In genomic region chr16:88442811-88443576, GRCh38 we compare ENCODE assay signal across 8 cellular contexts. TPM values are rescaled to one million over a fixed set of nuclear protein-coding genes. Genes with fewer than 3 reads are reported as not detected.
DNase-seq lines count a peak whose midpoint lies in the region; TF ChIP-seq lines count a peak whose summit lies in the region.

No MANE protein-coding gene starts in this region.

- peak overlapping the region; percentile 98 for H2AK5ac ChIP-seq in neuronal stem cell (ENCODE audit: low read depth, low read length)

- H3K18ac ChIP-seq in neuronal stem cell (ENCODE audit: low read length): peak overlapping the region; percentile 89

- H3K79me1 ChIP-seq in neuronal stem cell (ENCODE audit: low read depth, low read length): peaks cover 2% of the 10 kb centered on the region

- peak overlapping the region; percentile 65 for H4K8ac ChIP-seq in neuronal stem cell (ENCODE audit: low read depth, low read length)

- TF ChIP-seq CTCF in HL-60 (IDR thresholded peaks at IDR 0.05; ENCODE audit: insufficient read depth, low read length) (peak; percentile 20), Peyer's patch (IDR thresholded peaks at IDR 0.05) (peak; percentile 95 to 98 (median 98)), fibroblast of pulmonary artery (IDR thresholded peaks at IDR 0.05; ENCODE audit: low read length, missing control alignments) (peak; percentile 82), thyroid gland (IDR thresholded peaks at IDR 0.05) (peak; percentile 80 to 98 (median 96))

- peak overlapping the region; percentile 98 for H3K14ac ChIP-seq in neuronal stem cell (ENCODE audit: low read length)

- peak overlapping the region; percentile 94 for H2BK15ac ChIP-seq in neuronal stem cell (ENCODE audit: low read length)

- in situ Hi-C loops in G401 (cut with HindIII; ENCODE audit: low sequenced_read_pairs): no loop called here

- no peaks in the 10 kb centered on the region for H3K36me3 ChIP-seq in Peyer's patch
- H3K36me3 ChIP-seq in neuronal stem cell (replicated peaks in 1 of 2; ENCODE audit: control insufficient read depth in 2 of 2, insufficient read depth in 2 of 2, low read length in 2 of 2): no peaks in the 10 kb centered on the region
- no peaks in the 10 kb centered on the region for H3K36me3 ChIP-seq in thyroid gland

- WGBS in neuronal stem cell (ENCODE audit: extremely low coverage in 2 of 2, insufficient read length in 2 of 2, insufficient replicate concordance in 1 of 2), 2 donors: no CpG with 5 or more reads among the region's 37 CpGs
- 8 to 11% methylated on average over 7 to 13 of the region's 37 CpGs for WGBS in thyroid gland, 2 donors

- peak in 1 of 2 donors; percentile 17 for TF ChIP-seq POLR2A in Peyer's patch (IDR thresholded peaks at IDR 0.05)
- no peak for TF ChIP-seq POLR2A in thyroid gland (IDR thresholded peaks at IDR 0.05)

- H3K4me1 ChIP-seq in Peyer's patch: peaks cover 0 to 8% (median 2%) of the 10 kb centered on the region in 4 donors
- H3K4me1 ChIP-seq in neuronal stem cell (ENCODE audit: control insufficient read depth in 2 of 2, insufficient read depth in 1 of 2, low read depth in 1 of 2, low read length in 2 of 2): peaks cover 0 to 5% of the 10 kb centered on the region in 2 donors
- peaks cover 0 to 8% of the 10 kb centered on the region in 2 donors for H3K4me1 ChIP-seq in thyroid gland

- DNase-seq in G401 (ENCODE audit: low spot score) (peak; percentile 73), HL-60 (ENCODE audit: low read depth in 1 of 2, low spot score in 1 of 2) (peak in 1 of 2 experiments; percentile 30), Peyer's patch (peak; percentile 74 to 88 (median 88)), activated T-helper 1 cell treated with Interleukin-2 at 50 U/mL for 16 hours (ENCODE audit: low read depth) (peak; percentile 71), fibroblast of pulmonary artery (ENCODE audit: low read depth) (peak; percentile 66), neuronal stem cell (ENCODE audit: low spot score) (peak; percentile 75), thyroid gland (peak; percentile 81 to 85), NCI-H446 treated with DMSO at 0.1 percent for 48 hours (lab: John Stamatoyannopoulos, UW) (no peak)

- H3K4me3 ChIP-seq in HL-60 (replicated peaks; ENCODE audit: insufficient read depth, low read length) (no peak overlapping the region), Peyer's patch (peak overlapping the region in 1 of 4 donors; percentile 18), fibroblast of pulmonary artery (replicated peaks; ENCODE audit: low read depth, low read length) (no peak overlapping the region), neuronal stem cell (ENCODE audit: low read length in 2 of 2) (peak overlapping the region in 1 of 2 donors; percentile 2), thyroid gland (replicated peaks in 1 of 3) (no peak overlapping the region)

- no peak overlapping the region for H2BK120ac ChIP-seq in neuronal stem cell (ENCODE audit: low read depth, low read length)

- peak overlapping the region; percentile 11 for H3K4me2 ChIP-seq in neuronal stem cell (ENCODE audit: insufficient read depth, low read length, poor library complexity, severe bottlenecking)

- H3K27me3 ChIP-seq in HL-60 (ENCODE audit: insufficient read depth, poor library complexity, severe bottlenecking): peaks cover 2% of the 10 kb centered on the region
- no peaks in the 10 kb centered on the region for H3K27me3 ChIP-seq in Peyer's patch
- peaks cover 0 to 61% (median 0%) of the 10 kb centered on the region in 3 experiments for H3K27me3 ChIP-seq in neuronal stem cell (ENCODE audit: control insufficient read depth in 3 of 3, insufficient read depth in 3 of 3, low read depth in 1 of 3, low read length in 3 of 3)
- H3K27me3 ChIP-seq in thyroid gland: no peaks in the 10 kb centered on the region

- peak overlapping the region; percentile 53 for H2BK5ac ChIP-seq in neuronal stem cell (ENCODE audit: low read length)

- H3K9me3 ChIP-seq in Peyer's patch (no peaks in the 10 kb centered on the region), neuronal stem cell (replicated peaks in 1 of 2; ENCODE audit: control insufficient read depth in 2 of 2, insufficient read depth in 1 of 2, low read depth in 1 of 2, low read length in 2 of 2) (no peaks in the 10 kb centered on the region), thyroid gland (no peaks in the 10 kb centered on the region)

- H3K27ac ChIP-seq in HL-60 (replicated peaks) (no peak overlapping the region), Peyer's patch (no peak overlapping the region), neuronal stem cell (replicated peaks; ENCODE audit: low read length) (no peak overlapping the region), thyroid gland (no peak overlapping the region)

- H3K9ac ChIP-seq in neuronal stem cell (ENCODE audit: low read depth, low read length, poor library complexity): peak overlapping the region; percentile 70

- H4K91ac ChIP-seq in neuronal stem cell (ENCODE audit: low read depth, low read length, poor library complexity): no peak overlapping the region

- peak overlapping the region; percentile 33 for H2AFZ ChIP-seq in neuronal stem cell (ENCODE audit: low read length)

- H3K23ac ChIP-seq in neuronal stem cell (ENCODE audit: low read depth, low read length, poor library complexity): peak overlapping the region; percentile 97

- intact Hi-C loops in thyroid gland (cut with DNase I): loop anchor here (10.0 kb wide), 1 partner anchor 212 kb away; the partner anchor contains the start of gene CYBA

- H2BK12ac ChIP-seq in neuronal stem cell (ENCODE audit: low read length): peak overlapping the region; percentile 84

- peak overlapping the region; percentile 66 for H3K4ac ChIP-seq in neuronal stem cell (ENCODE audit: low read length)

RNA-seq across cellular contexts. Expression of gene ZFPM1, which starts 10.1 kb away (rescaled TPM):
- total RNA-seq in G401 (2014; rRNA removed; shearing (Covaris generic)): 0.55 and 1.2 TPM in 2 replicates
- total RNA-seq in Peyer's patch: 1 to 10 TPM; 3.0 to 7.9 (median 4.9) TPM
- 3.8 TPM for polyA plus RNA-seq in neuronal stem cell (2013, experiment 1 of 2)
- 4.0 TPM for polyA plus RNA-seq in neuronal stem cell (2013, experiment 2 of 2)
- 1 to 10 TPM; 1.9 to 5.3 (median 3.4) TPM for total RNA-seq in thyroid gland

Comparison
In these comparisons a context has a peak if more than half of its experiments do, and no peak if none do; other contexts are left out.
1. CTCF ChIP-seq: peak in every context shown above with its lines; median percentile 98 in Peyer's patch; 96 in thyroid gland; 82 in fibroblast of pulmonary artery; 20 in HL-60.